23 cellular contexts compared by ENCODE assay signal in the genomic region with DNA sequence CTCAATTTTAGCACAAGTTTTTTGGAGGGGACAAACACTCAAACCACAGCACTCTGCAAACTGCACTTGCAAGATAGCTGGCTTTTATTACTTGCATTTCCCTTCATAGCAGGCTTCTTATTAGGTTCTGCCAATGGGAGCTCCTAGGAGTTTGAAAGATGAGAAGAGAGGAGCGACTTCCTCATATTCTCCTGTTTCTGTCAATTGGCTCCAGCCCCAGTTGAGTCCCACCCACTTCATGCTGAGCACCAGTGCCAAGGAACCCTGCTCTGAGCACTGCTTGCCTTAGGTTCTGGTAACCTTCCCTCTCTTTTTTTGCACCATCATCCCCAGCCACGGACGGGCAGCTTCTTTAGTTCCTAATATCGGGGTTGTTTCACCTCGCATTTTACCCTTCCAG.
DNase-seq lines count a peak whose midpoint lies in the region; ATAC-seq and TF ChIP-seq lines count a peak whose summit lies in the region.
"Had no signal": no experiment of that assay in that cellular context is flagged by ENCODE, and none has a peak within 500 bp of the region (broad histone marks: within the 10 kb centered on the region; RNA-seq: fewer than 3 reads in every experiment).

No MANE protein-coding gene starts in this region.

- ATAC-seq in HG02938 (IDR thresholded peaks at IDR 0.05; ENCODE audit: unreplicated experiment) (no peak), HG03342 (IDR thresholded peaks at IDR 0.05; ENCODE audit: unreplicated experiment) (no peak)
- ATAC-seq: activated CD4-positive, CD25-positive, alpha-beta regulatory T cell treated with anti-CD3 and anti-CD28 coated beads, Interleukin-2, amount 50 U/mL, for 24 hours; activated CD8-positive, alpha-beta T cell treated with anti-CD3 and anti-CD28 coated beads for 36 hours; activated naive CD4-positive, alpha-beta T cell treated with anti-CD3 and anti-CD28 coated beads, Interleukin-2, amount 50 U/mL, for 72 hours; heart left ventricle; lower lobe of right lung; mucosa of descending colon; natural killer cell treated with Interleukin-12 subunit alpha and Interleukin-12 subunit beta and Interleukin-15 and Interleukin-18, amount 100 ng/mL, for 72 hours; Panc1; stimulated activated naive CD8-positive, alpha-beta T cell treated with anti-CD3 and anti-CD28 coated beads, Interleukin-15, Interleukin-2, amounts not matched to agents 100 U/mL and 50 U/mL, for 24 hours had no signal

- TF ChIP-seq CTCF in AG09319 (IDR thresholded peaks at IDR 0.05; ENCODE audit: low read depth, low read length) (no peak), fibroblast of mammary gland (conservative IDR thresholded peaks at IDR 0.05; ENCODE audit: control insufficient read depth, insufficient read depth, low read depth, low read length) (no peak)

- no peak overlapping the region for H3K4me3 ChIP-seq in fibroblast of mammary gland (ENCODE audit: control insufficient read depth, low read depth, low read length)
- H3K4me3 ChIP-seq: heart left ventricle, lower lobe of right lung, mucosa of descending colon, skin epidermis, thoracic aorta had no signal

- DNase-seq in AG09319 (ENCODE audit: extremely low read depth, low read depth) (peak; percentile 25), HT1080 (ENCODE audit: low read depth) (peak; percentile 11), OCI-M1 (lab: John Stamatoyannopoulos, UW) (peak; percentile 24), fibroblast of mammary gland (ENCODE audit: low read depth) (peak; percentile 42), HuH-7.5 (ENCODE audit: low spot score) (no peak)
- DNase-seq: activated CD8-positive, alpha-beta T cell treated with anti-CD3 and anti-CD28 coated beads for 36 hours; CD4-positive, alpha-beta T cell; heart left ventricle; kidney glomerular epithelial cell; lower lobe of right lung; mucosa of descending colon; NCI-H146; NCI-H2171; NCI-H524 treated with DMSO at 0.1 percent for 48 hours; stimulated activated naive CD8-positive, alpha-beta T cell treated with anti-CD3 and anti-CD28 coated beads, Interleukin-15, Interleukin-2, amounts not matched to agents 100 U/mL and 50 U/mL, for 24 hours had no signal
